8 cellular contexts compared by ENCODE assay signal in the genomic region with DNA sequence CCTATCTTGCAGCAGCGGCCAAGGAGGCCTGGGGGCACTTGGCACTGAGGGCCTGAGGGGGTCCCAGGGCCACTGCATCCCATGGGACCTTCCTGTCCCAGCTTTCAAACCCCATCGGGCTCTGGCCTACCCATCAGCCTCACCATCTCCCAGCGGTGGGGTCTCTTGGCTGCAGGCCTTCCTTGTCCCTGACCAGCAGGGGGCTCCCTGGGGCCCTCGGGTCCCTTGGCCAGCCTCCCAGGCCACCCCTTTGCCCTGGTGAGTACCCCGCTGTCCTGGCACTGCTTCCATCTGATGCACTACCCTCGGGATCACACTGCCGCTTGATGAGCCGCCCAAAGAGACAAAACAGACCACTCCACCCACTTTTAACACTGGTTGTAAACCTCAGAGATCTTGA. TPM values are rescaled to one million over a fixed set of nuclear protein-coding genes. Genes with fewer than 3 reads are reported as not detected.
DNase-seq lines count a peak whose midpoint lies in the region; ATAC-seq and TF ChIP-seq lines count a peak whose summit lies in the region.

No MANE protein-coding gene starts in this region.

- peak; percentile 76 for TF ChIP-seq CTCF in NB4 (IDR thresholded peaks at IDR 0.05; ENCODE audit: low read depth, low read length)
- peak in 5 of 6 experiments; percentile 21 to 39 (median 33) for TF ChIP-seq CTCF in adrenal gland (IDR thresholded peaks at IDR 0.05)
- TF ChIP-seq CTCF in nephron progenitor cell (IDR thresholded peaks at IDR 0.05): peak; percentile 57

- no peak overlapping the region for H3K27ac ChIP-seq in adrenal gland

- DNase-seq in DMS 273 (lab: John Stamatoyannopoulos, UW; ENCODE audit: unreplicated experiment) (peak; percentile 79), DMS 273 treated with DMSO at 0.1 percent for 48 hours (lab: John Stamatoyannopoulos, UW) (no peak), NB4 (ENCODE audit: low read depth) (peak; percentile 52), adrenal gland (no peak), nephron progenitor cell (peak; percentile 56), posterior cingulate gyrus (no peak), occipital lobe (lab: John Stamatoyannopoulos, UW) (no peak)

- H3K4me3 Mint-ChIP-seq in nephron progenitor cell: no peak overlapping the region

- 65 to 100% (median 68%) methylated on average over 3 to 8 of the region's 8 CpGs for WGBS in adrenal gland, 4 donors

- intact Hi-C loops in adrenal gland (cut with DNase I): loop anchor here (5.0 kb wide), 2 partner anchors 233 to 323 kb away; no protein-coding TSS in a partner anchor
- intact Hi-C loops in posterior cingulate gyrus (cut with DNase I): loop anchor here (10.0 kb wide), 1 partner anchor 321 kb away; no protein-coding TSS in a partner anchor

- ATAC-seq in GM18520 (IDR thresholded peaks at IDR 0.05; ENCODE audit: unreplicated experiment): no peak

- H3K27me3 ChIP-seq in adrenal gland: no peaks in the 10 kb centered on the region

- H3K9me3 Mint-ChIP-seq in nephron progenitor cell: no peaks in the 10 kb centered on the region

- peaks cover 7% of the 10 kb centered on the region for H3K4me1 Mint-ChIP-seq in nephron progenitor cell

- H3K9me3 ChIP-seq in adrenal gland (replicated peaks in 1 of 3): no peaks in the 10 kb centered on the region

- TF ChIP-seq POLR2A in NB4 (IDR thresholded peaks at IDR 0.05; ENCODE audit: extremely low read depth, insufficient read length) (no peak), adrenal gland (IDR thresholded peaks at IDR 0.05) (no peak)

- H3K4me3 ChIP-seq in NB4 (ENCODE audit: low read depth, low read length) (no peak overlapping the region), adrenal gland (no peak overlapping the region)

- H3K36me3 Mint-ChIP-seq in nephron progenitor cell (ENCODE audit: low read depth): no peaks in the 10 kb centered on the region

- H3K27ac Mint-ChIP-seq in nephron progenitor cell: no peak overlapping the region

- no peaks in the 10 kb centered on the region for H3K4me1 ChIP-seq in adrenal gland (replicated peaks in 1 of 2)

- peaks cover 8% of the 10 kb centered on the region for H3K27me3 Mint-ChIP-seq in nephron progenitor cell (ENCODE audit: low read depth, poor library complexity)

- H3K36me3 ChIP-seq in adrenal gland (replicated peaks in 1 of 2): no peaks in the 10 kb centered on the region

RNA-seq across cellular contexts. Expression of a gene that starts 43.5 kb away (rescaled TPM):
- 10 to 100 TPM; 47.6 to 94.7 (median 55.8) TPM for total RNA-seq in adrenal gland
- 10 to 100 TPM; 32.8 to 93.6 (median 35.7) TPM for polyA plus RNA-seq in adrenal gland
- total RNA-seq in occipital lobe: 54.7 TPM

RNA-seq across cellular contexts. Expression of a gene that starts 55.0 kb away (rescaled TPM):
- 1 to 10 TPM in 1 of 8 donors, under 1 TPM in 4, not detected in 3; 0.14 to 1.9 (median 0.18) TPM for total RNA-seq in adrenal gland
- polyA plus RNA-seq in adrenal gland: 1 to 10 TPM in 2 of 3 donors, under 1 TPM in 1; 0.09 to 2.1 (median 1.2) TPM
- 5.1 TPM for total RNA-seq in occipital lobe

Comparison
In these comparisons a context has a peak if more than half of its experiments do, and no peak if none do; other contexts are left out.
1. DNase-seq: peak in DMS 273 (single experiment), NB4 (single experiment) and nephron progenitor cell (single experiment); none in DMS 273 treated with DMSO at 0.1 percent for 48 hours (single experiment), adrenal gland (0 of 7), posterior cingulate gyrus (0 of 10) and occipital lobe (single experiment).
2. Peak in every context shown above with its lines, with median percentiles within 50 percentile points of each other: CTCF ChIP-seq.